8 cellular contexts compared by ENCODE assay signal in genomic region chr17:45061606-45062205, GRCh38. TPM values are rescaled to one million over a fixed set of nuclear protein-coding genes. Genes with fewer than 3 reads are reported as not detected.
DNase-seq lines count a peak whose midpoint lies in the region; ATAC-seq and TF ChIP-seq lines count a peak whose summit lies in the region.

No MANE protein-coding gene starts in this region.

- no peaks in the 10 kb centered on the region for H3K27me3 Mint-ChIP-seq in activated T-cell treated with anti-CD3 and anti-CD28 coated beads, Interleukin-2, amount 50 U/mL, for 24 hours

- H3K9me3 ChIP-seq in ascending aorta (no peaks in the 10 kb centered on the region), right lobe of liver (no peaks in the 10 kb centered on the region), tibial artery (no peaks in the 10 kb centered on the region)

- TF ChIP-seq CTCF in ascending aorta (IDR thresholded peaks at IDR 0.05) (no peak), right lobe of liver (IDR thresholded peaks at IDR 0.05) (no peak), tibial artery (IDR thresholded peaks at IDR 0.05) (no peak)

- H3K36me3 Mint-ChIP-seq in activated T-cell treated with anti-CD3 and anti-CD28 coated beads, Interleukin-2, amount 50 U/mL, for 24 hours (ENCODE audit: low read depth) = peaks cover 65% of the 10 kb centered on the region

- H3K27me3 ChIP-seq in ascending aorta (no peaks in the 10 kb centered on the region), right lobe of liver (no peaks in the 10 kb centered on the region), tibial artery (no peaks in the 10 kb centered on the region)

- H3K27ac Mint-ChIP-seq in activated T-cell treated with anti-CD3 and anti-CD28 coated beads, Interleukin-2, amount 50 U/mL, for 24 hours = peak overlapping the region; percentile 99

- H3K36me3 ChIP-seq in ascending aorta (no peaks in the 10 kb centered on the region), right lobe of liver (no peaks in the 10 kb centered on the region), tibial artery (no peaks in the 10 kb centered on the region)

- peaks cover 51% of the 10 kb centered on the region for H3K4me1 Mint-ChIP-seq in activated T-cell treated with anti-CD3 and anti-CD28 coated beads, Interleukin-2, amount 50 U/mL, for 24 hours (ENCODE audit: low read depth)

- ATAC-seq in right lobe of liver = no peak
- ATAC-seq in HG02588 (IDR thresholded peaks at IDR 0.05; ENCODE audit: unreplicated experiment) = no peak

- H3K27ac ChIP-seq in ascending aorta (peak overlapping the region; percentile 90 to 94), right lobe of liver (peak overlapping the region in 2 of 3 donors; percentile 73 to 75), tibial artery (peak overlapping the region; percentile 80 to 83)

- H3K9me3 Mint-ChIP-seq in activated T-cell treated with anti-CD3 and anti-CD28 coated beads, Interleukin-2, amount 50 U/mL, for 24 hours = no peaks in the 10 kb centered on the region

- H3K4me1 ChIP-seq in ascending aorta = peaks cover 11 to 41% of the 10 kb centered on the region in 2 donors
- H3K4me1 ChIP-seq in right lobe of liver = peaks cover 0 to 35% (median 14%) of the 10 kb centered on the region in 4 donors
- peaks cover 0 to 73% (median 45%) of the 10 kb centered on the region in 4 donors for H3K4me1 ChIP-seq in tibial artery

- DNase-seq in activated T-cell treated with anti-CD3 and anti-CD28 coated beads, Interleukin-2, amount 50 U/mL, for 24 hours = no peak
- no peak for DNase-seq in activated T-cell treated with anti-CD3 and anti-CD28 coated beads, Interleukin-2, amount 50 U/mL, for 48 hours
- DNase-seq in ascending aorta (ENCODE audit: low spot score in 2 of 2) = no peak
- no peak for DNase-seq in right lobe of liver
- DNase-seq in tibial artery = peak in 1 of 2 donors; percentile 4
- DNase-seq in NCI-H1105 (lab: John Stamatoyannopoulos, UW) = no peak
- DNase-seq in NCI-H524 treated with DMSO at 0.1 percent for 48 hours (lab: John Stamatoyannopoulos, UW) = no peak

- intact Hi-C loops in ascending aorta (cut with DNase I) = loop anchor here (1.0 to 2.0 kb wide), 3 partner anchors 10 to 71 kb away; partner anchors contain the start of genes DCAKD and PLCD3
- intact Hi-C loops in right lobe of liver (cut with DNase I) = no loop called here
- intact Hi-C loops in tibial artery (cut with DNase I; ENCODE audit: low total_unique reads) = no loop called here

- peak overlapping the region; percentile 93 for H3K4me3 Mint-ChIP-seq in activated T-cell treated with anti-CD3 and anti-CD28 coated beads, Interleukin-2, amount 50 U/mL, for 24 hours

- H3K4me3 ChIP-seq in ascending aorta (peak overlapping the region; percentile 82 to 84), right lobe of liver (peak overlapping the region; percentile 79 to 88 (median 79)), tibial artery (peak overlapping the region; percentile 58)

- no peak for TF ChIP-seq POLR2A in right lobe of liver (IDR thresholded peaks at IDR 0.05)

- 8% methylated on average over 15 of the region's 15 CpGs for WGBS in right lobe of liver (ENCODE audit: insufficient coverage, low coverage, low lambda C conversion rate, missing lambda C conversion rate)

RNA-seq across cellular contexts. Expression of gene NMT1, which starts 0.6 kb away (rescaled TPM):
- total RNA-seq in ascending aorta (89.7 TPM), right lobe of liver (10 to 100 TPM; 50.8 to 76.7 (median 72.0) TPM)

RNA-seq across cellular contexts. Expression of gene DCAKD, which starts 10.3 kb away (rescaled TPM):
- 5.0 TPM for total RNA-seq in ascending aorta
- 10 to 100 TPM; 13.2 to 20.6 (median 16.6) TPM for total RNA-seq in right lobe of liver
